In genomic region chr19:35851213-35852028, GRCh38 we compare ENCODE assay signal across 10 cellular contexts. TPM values are rescaled to one million over a fixed set of nuclear protein-coding genes. Genes with fewer than 3 reads are reported as not detected.
A peak's percentile ranks its signal among the peaks of the same experiment; 100 is the strongest.
DNase-seq lines count a peak whose midpoint lies in the region; TF ChIP-seq lines count a peak whose summit lies in the region.
"Had no signal": no experiment of that assay in that cellular context is flagged by ENCODE, and none has a peak within 500 bp of the region (broad histone marks: within the 10 kb centered on the region; RNA-seq: fewer than 3 reads in every experiment).

No MANE protein-coding gene starts in this region.

- no peak for TF ChIP-seq POLR2A in sigmoid colon (IDR thresholded peaks at IDR 0.05)

- DNase-seq in GM06990 (ENCODE audit: extremely low read depth, insufficient read length) = no peak
- peak; percentile 29 for DNase-seq in NCI-H345 treated with DMSO at 0.1 percent for 48 hours (lab: John Stamatoyannopoulos, UW; ENCODE audit: unreplicated experiment)
- DNase-seq in iPS-NIHi7 (ENCODE audit: extremely low spot score) = peak; percentile 79
- no peak for DNase-seq in sigmoid colon
- DNase-seq in effector CD8-positive, alpha-beta T cell (lab: John Stamatoyannopoulos, UW) = no peak
- no peak for DNase-seq in HCEC 1CT
- DNase-seq: activated CD4-positive, alpha-beta T cell treated with anti-CD3 and anti-CD28 coated beads, Interleukin-2, amount 50 U/mL, for 1 hour; NCI-H187 treated with DMSO at 0.1 percent for 48 hours; SIG-M5 had no signal

- intact Hi-C loops in sigmoid colon (cut with DNase I) = no loop called here

- H3K4me3 ChIP-seq in GM06990 (replicated peaks; ENCODE audit: low read depth, low read length) (no peak overlapping the region), sigmoid colon (no peak overlapping the region)

- no peak for TF ChIP-seq EP300 in sigmoid colon (IDR thresholded peaks at IDR 0.05)

- TF ChIP-seq CTCF in GM06990 (IDR thresholded peaks at IDR 0.05; ENCODE audit: insufficient read depth, low read length, poor library complexity, severe bottlenecking) = peak; percentile 13
- TF ChIP-seq CTCF in sigmoid colon (IDR thresholded peaks at IDR 0.05) = no peak

- H3K4me1 ChIP-seq in sigmoid colon = peaks cover 0 to 8% (median 5%) of the 10 kb centered on the region in 4 donors

- H3K27me3 ChIP-seq in GM06990 (replicated peaks; ENCODE audit: control insufficient read depth, insufficient read depth, low read length) = peaks cover 2% of the 10 kb centered on the region
- H3K27me3 ChIP-seq in sigmoid colon = peaks cover 12 to 95% (median 77%) of the 10 kb centered on the region in 3 donors

- WGBS in sigmoid colon, 2 donors = 48 to 58% methylated on average over 32 of the region's 32 CpGs

- no peaks in the 10 kb centered on the region for H3K36me3 ChIP-seq in GM06990 (ENCODE audit: control insufficient read depth, insufficient read depth, low read length)
- H3K36me3 ChIP-seq in sigmoid colon = no peaks in the 10 kb centered on the region

- H3K9me3 ChIP-seq in sigmoid colon = no peaks in the 10 kb centered on the region

- no peak overlapping the region for H3K27ac ChIP-seq in sigmoid colon
- H3K27ac ChIP-seq: epithelial cell of prostate had no signal

RNA-seq across cellular contexts. Expression of gene NPHS1, which starts 0.9 kb away (rescaled TPM):
- not detected for total RNA-seq in sigmoid colon
- polyA plus RNA-seq in sigmoid colon = under 1 TPM in 2 of 3 donors, not detected in 1; under 0.01 to 0.35 TPM

RNA-seq across cellular contexts. Expression of gene KIRREL2, which starts 5.3 kb away (rescaled TPM):
- total RNA-seq in sigmoid colon = under 1 TPM in 1 of 4 donors, not detected in 3; 0.16 TPM
- under 1 TPM in 2 of 3 donors, not detected in 1; under 0.01 to 0.34 TPM for polyA plus RNA-seq in sigmoid colon

RNA-seq across cellular contexts. Expression of gene APLP1, which starts 17.0 kb away (rescaled TPM):
- 10 to 100 TPM in 1 of 4 donors, 1 to 10 TPM in 3; 3.6 to 11.3 (median 7.0) TPM for total RNA-seq in sigmoid colon
- 1 to 10 TPM in 1 of 3 donors, not detected in 2; 4.4 TPM for polyA plus RNA-seq in sigmoid colon

RNA-seq across cellular contexts. Expression of gene PRODH2, which starts 38.8 kb away (rescaled TPM):
- total RNA-seq in sigmoid colon = not detected
- not detected for polyA plus RNA-seq in sigmoid colon

RNA-seq across cellular contexts. Expression of gene NFKBID, which starts 48.9 kb away (rescaled TPM):
- 1 to 10 TPM; 2.5 to 7.8 (median 6.6) TPM for total RNA-seq in sigmoid colon
- 1 to 10 TPM; 1.2 to 9.6 (median 4.4) TPM for polyA plus RNA-seq in sigmoid colon

Comparison
In these comparisons a context has a peak if more than half of its experiments do, and no peak if none do; other contexts are left out.
1. DNase-seq: peak in NCI-H345 treated with DMSO at 0.1 percent for 48 hours (single experiment) and iPS-NIHi7 (single experiment); none in GM06990 (single experiment), sigmoid colon (single experiment), effector CD8-positive, alpha-beta T cell (single experiment) and HCEC 1CT (single experiment).